8 cellular contexts compared by ENCODE assay signal in the genomic region with DNA sequence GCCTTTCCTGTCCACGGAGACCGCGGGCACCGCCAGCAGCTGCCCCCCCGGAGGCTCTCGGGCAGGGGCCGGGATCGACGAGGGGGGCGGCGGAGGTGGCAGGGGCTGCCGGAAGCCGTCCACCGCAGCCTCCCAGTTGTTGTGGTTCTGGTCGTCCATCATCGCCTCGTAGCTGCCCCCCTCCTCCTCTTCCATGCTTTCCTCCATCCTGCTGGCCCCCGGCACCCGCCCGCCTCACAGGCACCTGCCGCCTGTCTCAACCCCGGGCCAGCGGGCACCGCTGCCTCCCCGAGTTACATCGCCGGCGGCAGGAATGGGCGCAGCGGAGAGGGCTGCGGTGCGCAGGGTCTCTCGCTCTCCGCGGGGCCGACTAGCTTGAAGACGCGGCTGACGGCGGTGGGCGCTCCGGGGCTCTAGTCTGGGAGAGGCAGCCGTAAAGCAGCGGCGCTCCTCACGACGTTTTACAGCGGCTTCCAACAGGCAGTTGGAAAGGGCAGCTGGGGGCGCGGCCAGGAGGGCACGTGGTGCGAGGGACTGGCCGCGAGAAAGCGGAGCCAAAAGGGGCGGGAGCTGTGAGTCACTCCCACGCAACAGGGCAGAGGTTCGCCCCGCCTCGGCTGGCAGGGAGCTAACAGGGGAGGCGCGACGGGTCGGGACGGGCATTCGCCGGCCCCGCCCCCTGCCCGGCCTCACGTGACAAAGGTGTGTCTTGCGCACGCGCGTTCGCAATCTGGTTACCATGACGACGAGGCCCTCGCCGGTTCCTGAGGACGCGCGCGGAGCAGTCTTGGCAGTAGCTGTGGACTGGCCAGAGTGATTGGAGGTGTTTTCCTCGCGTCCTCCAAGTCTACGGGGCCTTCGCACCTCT. TPM values are rescaled to one million over a fixed set of nuclear protein-coding genes. Genes with fewer than 3 reads are reported as not detected.
DNase-seq lines count a peak whose midpoint lies in the region; ATAC-seq and TF ChIP-seq lines count a peak whose summit lies in the region.

A gene (minus strand): TSS at position 415 of the 868 bp plus-strand sequence. CDS start 208 bp downstream, at position 207.

- peaks cover 12% of the 10 kb centered on the region for H3K4me1 ChIP-seq in mucosa of descending colon (ENCODE audit: low read depth)

- peaks cover 25 to 36% (median 27%) of the 10 kb centered on the region in 3 donors for H3K4me1 Mint-ChIP-seq in IgD-negative memory B cell

- H3K27ac Mint-ChIP-seq in IgD-negative memory B cell: peak within 1 kb of the TSS; percentile 94 to 98 (median 98)

- ATAC-seq in GM21529 (IDR thresholded peaks at IDR 0.05; ENCODE audit: unreplicated experiment): peak; percentile 91
- peak; percentile 99 for ATAC-seq in mucosa of descending colon

- TF ChIP-seq CTCF in mucosa of descending colon (IDR thresholded peaks at IDR 0.05): peak; percentile 17

- H3K4me3 ChIP-seq in mucosa of descending colon: peak within 1 kb of the TSS; percentile 98

- H3K4me3 Mint-ChIP-seq in IgD-negative memory B cell: peak within 1 kb of the TSS; percentile 93 to 99 (median 98)

- DNase-seq in DMS 273 treated with DMSO at 0.1 percent for 48 hours (lab: John Stamatoyannopoulos, UW): peak; percentile 94
- DNase-seq in OCI-M2 (lab: John Stamatoyannopoulos, UW; ENCODE audit: unreplicated experiment): peak; percentile 81
- peak; percentile 98 for DNase-seq in activated T-cell treated with anti-CD3 and anti-CD28 coated beads for 4 hours
- peak; percentile 98 for DNase-seq in epithelial cell of prostate (ENCODE audit: low read depth, low spot score)
- peak; percentile 100 for DNase-seq in mucosa of descending colon
- DNase-seq in stimulated activated CD8-positive, alpha-beta memory T cell treated with anti-CD3 and anti-CD28 coated beads, Interleukin-4, amount 100 ng/mL, for 24 hours (ENCODE audit: low read depth): peak; percentile 98

- H3K9me3 Mint-ChIP-seq in IgD-negative memory B cell: no peaks in the 10 kb centered on the region

- H3K9me3 ChIP-seq in mucosa of descending colon: no peaks in the 10 kb centered on the region

- H3K36me3 ChIP-seq in mucosa of descending colon (ENCODE audit: low read depth): no peaks in the 10 kb centered on the region

- intact Hi-C loops in mucosa of descending colon (cut with DNase I, micrococcal nuclease): no loop called here

- H3K27me3 Mint-ChIP-seq in IgD-negative memory B cell: no peaks in the 10 kb centered on the region

- peak within 1 kb of the TSS; percentile 79 for H3K27ac ChIP-seq in epithelial cell of prostate

- peaks cover 5% of the 10 kb centered on the region for H3K36me3 Mint-ChIP-seq in IgD-negative memory B cell

RNA-seq across cellular contexts. Expression of the gene that starts here (rescaled TPM):
- polyA plus RNA-seq in IgD-negative memory B cell: 23.9 TPM
- total RNA-seq in mucosa of descending colon: 10 to 100 TPM; 39.2 to 54.0 (median 40.0) TPM

Comparison
In these comparisons a context has a peak if more than half of its experiments do, and no peak if none do; other contexts are left out.
1. Peak in every context shown above with its lines: DNase-seq, ATAC-seq, H3K4me3 ChIP-seq and H3K27ac ChIP-seq.